Comparison of ENCODE assay signal across 9 cellular contexts in the genomic region with DNA sequence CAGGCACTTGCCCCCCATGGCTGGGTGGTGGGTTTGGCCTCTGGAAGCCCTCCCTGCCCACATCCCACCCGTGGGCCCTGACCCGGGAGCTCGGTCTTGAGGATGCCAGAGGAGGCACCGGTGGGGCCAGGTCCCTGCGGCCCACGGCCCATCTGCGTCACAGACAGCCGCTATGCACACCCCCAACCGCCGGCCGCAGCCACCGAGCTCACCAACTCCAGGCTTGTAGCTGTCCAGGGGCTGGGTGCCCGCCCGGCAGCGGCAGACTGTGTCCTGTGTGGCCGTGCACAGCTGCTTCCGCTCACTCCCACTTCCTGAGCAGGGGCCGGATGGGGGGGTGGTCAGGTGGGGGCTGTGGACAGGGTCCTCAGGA. TPM values are rescaled to one million over a fixed set of nuclear protein-coding genes. Genes with fewer than 3 reads are reported as not detected.
DNase-seq lines count a peak whose midpoint lies in the region; ATAC-seq and TF ChIP-seq lines count a peak whose summit lies in the region.
"Had no signal": no experiment of that assay in that cellular context is flagged by ENCODE, and none has a peak within 500 bp of the region (broad histone marks: within the 10 kb centered on the region; RNA-seq: fewer than 3 reads in every experiment).

No MANE protein-coding gene starts in this region.

- WGBS in sigmoid colon, 2 donors, result 37 to 56% methylated on average over 18 of the region's 18 CpGs

- intact Hi-C loops in sigmoid colon (cut with DNase I), result no loop called here

- no peak overlapping the region for H3K27ac ChIP-seq in sigmoid colon

- H3K4me3 ChIP-seq in GM12864 (ENCODE audit: low read depth, low read length), result peak overlapping the region; percentile 24; the same call in 1 of the 2 replicates
- H3K4me3 ChIP-seq in sigmoid colon, result peak overlapping the region in 3 of 4 donors; percentile 3 to 31 (median 25)

- peaks cover 5 to 20% (median 15%) of the 10 kb centered on the region in 4 donors for H3K36me3 ChIP-seq in sigmoid colon

- no peaks in the 10 kb centered on the region for H3K9me3 Mint-ChIP-seq in mesothelial cell of epicardium

- H3K4me1 ChIP-seq in sigmoid colon, result peaks cover 0 to 15% (median 12%) of the 10 kb centered on the region in 4 donors

- TF ChIP-seq POLR2A in sigmoid colon (IDR thresholded peaks at IDR 0.05), result no peak

- H3K9me3 ChIP-seq in T-helper 17 cell (ENCODE audit: control insufficient read depth, low read length, poor library complexity, severe bottlenecking) (no peaks in the 10 kb centered on the region), sigmoid colon (no peaks in the 10 kb centered on the region)

- H3K4me1 Mint-ChIP-seq in T-helper 17 cell, result peaks cover 42% of the 10 kb centered on the region
- H3K4me1 Mint-ChIP-seq in mesothelial cell of epicardium, result peaks cover 2% of the 10 kb centered on the region

- peaks cover 0 to 6% (median 0%) of the 10 kb centered on the region in 3 donors for H3K27me3 ChIP-seq in sigmoid colon

- H3K4me3 Mint-ChIP-seq in T-helper 17 cell, result peak overlapping the region; percentile 85
- H3K4me3 Mint-ChIP-seq in mesothelial cell of epicardium, result no peak overlapping the region

- H3K36me3 Mint-ChIP-seq in T-helper 17 cell (ENCODE audit: low read depth) (peaks cover 2% of the 10 kb centered on the region), mesothelial cell of epicardium (peaks cover 7% of the 10 kb centered on the region)

- H3K27me3 Mint-ChIP-seq in T-helper 17 cell (no peaks in the 10 kb centered on the region), mesothelial cell of epicardium (ENCODE audit: low read depth) (peaks cover 6% of the 10 kb centered on the region)

- no peak for DNase-seq in GM12864 (ENCODE audit: low read depth)
- DNase-seq in T-helper 17 cell, result peak in 2 of 3 donors; percentile 35 to 45
- DNase-seq in effector CD4-positive, alpha-beta T cell, result peak; percentile 33
- DNase-seq in sigmoid colon, result no peak
- DNase-seq in mesothelial cell of epicardium (ENCODE audit: low spot score in 2 of 2, unreplicated experiment in 2 of 2), result no peak
- no peak for DNase-seq in cerebellar cortex (ENCODE audit: low spot score)
- DNase-seq in kidney tubule cell (ENCODE audit: low spot score), result no peak
- DNase-seq: NCI-H1436 treated with DMSO at 0.1 percent for 48 hours had no signal

- no peak for TF ChIP-seq EP300 in sigmoid colon (IDR thresholded peaks at IDR 0.05)

- ATAC-seq in T-helper 17 cell, result peak; percentile 5
- no peak for ATAC-seq in HG02852 (IDR thresholded peaks at IDR 0.05; ENCODE audit: unreplicated experiment)

- H3K27ac Mint-ChIP-seq in T-helper 17 cell (peak overlapping the region; percentile 82), mesothelial cell of epicardium (no peak overlapping the region)

- TF ChIP-seq CTCF in GM12864 (IDR thresholded peaks at IDR 0.05; ENCODE audit: low read depth, low read length, missing control alignments) (no peak), sigmoid colon (IDR thresholded peaks at IDR 0.05) (no peak), mesothelial cell of epicardium (IDR thresholded peaks at IDR 0.05; ENCODE audit: unreplicated experiment) (no peak)

RNA-seq across cellular contexts. Expression of gene TNFRSF4, which starts 1.2 kb away (rescaled TPM):
- total RNA-seq in T-helper 17 cell (100 to 1,000 TPM in 1 of 2 donors, 10 to 100 TPM in 1; 94.7 to 127 TPM), sigmoid colon (1 to 10 TPM in 1 of 4 donors, under 1 TPM in 1, not detected in 2; 0.95 to 1.8 TPM), mesothelial cell of epicardium (0.18 to 0.34 TPM (median 0.29 TPM) in 3 replicates)
- 1 to 10 TPM; 1.2 to 8.6 (median 1.2) TPM for polyA plus RNA-seq in sigmoid colon

RNA-seq across cellular contexts. Expression of gene TNFRSF18, which starts 6.4 kb away (rescaled TPM):
- total RNA-seq in T-helper 17 cell, result 10 to 100 TPM; 47.9 to 80.4 TPM
- under 1 TPM in 1 of 4 donors, not detected in 3; 0.71 TPM for total RNA-seq in sigmoid colon
- 1 to 10 TPM in 2 of 3 donors, not detected in 1; 1.2 to 3.9 TPM for polyA plus RNA-seq in sigmoid colon
- 0.51 to 1.2 TPM (median 0.93 TPM) in 3 replicates for total RNA-seq in mesothelial cell of epicardium

RNA-seq across cellular contexts. Expression of gene SDF4, which starts 19.0 kb away (rescaled TPM):
- total RNA-seq in T-helper 17 cell, result 100 to 1,000 TPM; 129 to 146 TPM
- 10 to 100 TPM; 73.4 to 95.6 (median 81.9) TPM for total RNA-seq in sigmoid colon
- polyA plus RNA-seq in sigmoid colon, result 100 to 1,000 TPM in 1 of 3 donors, 10 to 100 TPM in 2; 33.0 to 181 (median 40.2) TPM
- 103 to 110 TPM (median 108 TPM) in 3 replicates for total RNA-seq in mesothelial cell of epicardium

RNA-seq across cellular contexts. Expression of gene B3GALT6, which starts 19.3 kb away (rescaled TPM):
- 1 to 10 TPM; 8.4 to 9.4 TPM for total RNA-seq in T-helper 17 cell
- 10 to 100 TPM in 2 of 4 donors, 1 to 10 TPM in 2; 8.6 to 12.5 (median 10.3) TPM for total RNA-seq in sigmoid colon
- polyA plus RNA-seq in sigmoid colon, result 1 to 10 TPM; 1.8 to 9.6 (median 2.5) TPM
- total RNA-seq in mesothelial cell of epicardium, result 32.1 to 34.1 TPM (median 33.4 TPM) in 3 replicates

RNA-seq across cellular contexts. Expression of gene C1QTNF12, which starts 33.8 kb away (rescaled TPM):
- total RNA-seq in T-helper 17 cell, result 1 to 10 TPM in 1 of 2 donors, under 1 TPM in 1; 0.91 to 2.0 TPM
- total RNA-seq in sigmoid colon, result 1 to 10 TPM in 2 of 4 donors, not detected in 2; 1.9 to 5.7 TPM
- polyA plus RNA-seq in sigmoid colon, result 10 to 100 TPM; 17.6 to 28.7 (median 23.4) TPM
- total RNA-seq in mesothelial cell of epicardium, result 10.2 to 12.2 TPM (median 10.4 TPM) in 3 replicates

Comparison
In these comparisons a context has a peak if more than half of its experiments do, and no peak if none do; other contexts are left out.
1. DNase-seq: peak in T-helper 17 cell (2 of 3) and effector CD4-positive, alpha-beta T cell (single experiment); none in GM12864 (single experiment), sigmoid colon (single experiment), mesothelial cell of epicardium (0 of 2), cerebellar cortex (single experiment) and kidney tubule cell (single experiment).
2. RNA of gene TNFRSF4, which starts 1.2 kb away (total RNA-seq): 94.7 to 127 TPM in T-helper 17 cell; 0.95 to 1.8 TPM in sigmoid colon and 0.18 to 0.34 TPM in mesothelial cell of epicardium; every median in the first group is over 10 times any median in the second.
3. RNA of gene TNFRSF18, which starts 6.4 kb away (total RNA-seq): 47.9 to 80.4 TPM in T-helper 17 cell; 0.51 to 1.2 TPM in mesothelial cell of epicardium and 0.71 TPM in sigmoid colon; every median in the first group is over 10 times any median in the second.